Comparison of ENCODE assay signal across 26 cellular contexts in the genomic region with DNA sequence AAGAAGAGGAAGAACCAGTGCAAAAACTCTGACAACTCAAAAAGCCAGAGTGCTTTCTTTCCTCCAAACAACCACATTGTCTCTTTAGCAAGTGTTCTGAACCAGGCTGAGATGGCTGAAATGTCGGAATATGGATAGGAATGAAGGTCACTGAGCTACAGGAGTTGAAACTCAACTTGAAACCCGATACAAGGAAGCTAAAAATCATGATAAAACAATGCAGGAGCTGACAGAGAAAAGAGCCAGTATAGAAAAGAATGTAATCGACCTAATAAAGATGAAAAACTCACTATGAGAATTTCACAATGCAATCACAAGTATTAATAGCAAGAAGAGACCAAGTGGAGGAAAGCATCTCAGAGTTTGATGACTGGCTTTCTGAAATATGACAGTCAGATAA. TPM values are rescaled to one million over a fixed set of nuclear protein-coding genes. Genes with fewer than 3 reads are reported as not detected.
DNase-seq lines count a peak whose midpoint lies in the region; ATAC-seq, FAIRE-seq and TF ChIP-seq lines count a peak whose summit lies in the region.
"Had no signal": no experiment of that assay in that cellular context is flagged by ENCODE, and none has a peak within 500 bp of the region (broad histone marks: within the 10 kb centered on the region; RNA-seq: fewer than 3 reads in every experiment).

No MANE protein-coding gene starts in this region.

- POLR2A ChIA-PET in SK-N-SH (lab: Yijun Ruan, JAX) = no interaction called here

- H2AFZ ChIP-seq in SK-N-SH (ENCODE audit: low read depth) = no peak overlapping the region
- H2AFZ ChIP-seq: GM23248 had no signal

- H3K9me2 ChIP-seq in SK-N-SH = no peaks in the 10 kb centered on the region

- CTCF ChIA-PET in SK-N-SH (lab: Yijun Ruan, JAX) = no interaction called here

- no peak for TF ChIP-seq EP300 in SK-N-SH (IDR thresholded peaks at IDR 0.05; ENCODE audit: borderline replicate concordance in 1 of 2, low read depth in 1 of 2, low read length in 1 of 2)
- no peak for TF ChIP-seq EP300 in ovary (IDR thresholded peaks at IDR 0.05)

- H4K20me1 ChIP-seq in SK-N-SH (ENCODE audit: insufficient read depth) = no peaks in the 10 kb centered on the region
- H4K20me1 ChIP-seq: BLaER1 had no signal

- no peak for TF ChIP-seq RAD21 in SK-N-SH (IDR thresholded peaks at IDR 0.05; ENCODE audit: low read length)

- H3K36me3 ChIP-seq in SK-N-SH (replicated peaks in 1 of 2; ENCODE audit: control insufficient read depth in 1 of 2, insufficient read depth in 2 of 2, low read length in 1 of 2) (no peaks in the 10 kb centered on the region), ovary (no peaks in the 10 kb centered on the region)
- H3K36me3 ChIP-seq: BLaER1, HAP-1, SJSA1 had no signal

- TF ChIP-seq POLR2A in ovary (IDR thresholded peaks at IDR 0.05) = no peak

- ATAC-seq in natural killer cell treated with Interleukin-12 subunit alpha and Interleukin-12 subunit beta and Interleukin-15 and Interleukin-18, amount 100 ng/mL, for 72 hours = no peak
- ATAC-seq in natural killer cell (no peak), HG03469 (IDR thresholded peaks at IDR 0.05; ENCODE audit: unreplicated experiment) (no peak)

- no peaks in the 10 kb centered on the region for H3K79me2 ChIP-seq in SK-N-SH (ENCODE audit: insufficient read depth)

- H3K27me3 ChIP-seq in SK-N-SH (ENCODE audit: insufficient read depth) (no peaks in the 10 kb centered on the region), ovary (no peaks in the 10 kb centered on the region)
- H3K27me3 ChIP-seq: BLaER1, SJSA1 had no signal

- H3K4me3 Mint-ChIP-seq in natural killer cell treated with Interleukin-12 subunit alpha and Interleukin-12 subunit beta and Interleukin-15 and Interleukin-18, amount 100 ng/mL, for 72 hours = peak overlapping the region; percentile 37
- H3K4me3 Mint-ChIP-seq in natural killer cell = no peak overlapping the region
- H3K4me3 Mint-ChIP-seq: CD4-positive, alpha-beta T cell had no signal

- no peak overlapping the region for H3K9ac ChIP-seq in SK-N-SH
- H3K9ac ChIP-seq: BLaER1, GM23248 had no signal

- H3K9me3 ChIP-seq in SK-N-SH = peaks cover 15% of the 10 kb centered on the region
- H3K9me3 ChIP-seq in ovary = peaks cover 0 to 3% of the 10 kb centered on the region in 2 donors
- H3K9me3 ChIP-seq: HAP-1, SJSA1 had no signal

- no peak for DNase-seq in natural killer cell treated with Interleukin-12 subunit alpha and Interleukin-12 subunit beta and Interleukin-15 and Interleukin-18, amount 100 ng/mL, for 72 hours (ENCODE audit: low spot score)
- no peak for DNase-seq in natural killer cell
- DNase-seq in SK-N-SH = no peak
- peak; percentile 64 for DNase-seq in fibroblast of villous mesenchyme (ENCODE audit: low read depth)
- DNase-seq in ovary = no peak
- no peak for DNase-seq in frontal cortex (ENCODE audit: low spot score in 2 of 2)
- DNase-seq: CD4-positive, alpha-beta T cell; DMS53; GM23248; Karpas-422; NCI-H1092 treated with DMSO at 0.1 percent for 48 hours; NCI-H1436; NCI-H187; NCI-H446; NCI-H524 treated with DMSO at 0.1 percent for 48 hours; NCI-H774; NK-92 treated with Interleukin-12 subunit alpha and Interleukin-12 subunit beta, amount 100 ng/mL, for 24 hours; Right ventricle myocardium superior; RPMI8226 had no signal

- FAIRE-seq in frontal cortex (lab: Jason Lieb, UNC) = no peak
- FAIRE-seq: A204.1, G401.6 had no signal

- H3K4me1 ChIP-seq in SK-N-SH (ENCODE audit: control insufficient read depth in 1 of 2, insufficient read depth in 2 of 2, low read depth in 1 of 2, low read length in 1 of 2) (no peaks in the 10 kb centered on the region), ovary (ENCODE audit: insufficient read depth) (no peaks in the 10 kb centered on the region)
- H3K4me1 ChIP-seq: HAP-1, SJSA1 had no signal

- H3K4me3 ChIP-seq in SK-N-SH (ENCODE audit: low read depth in 2 of 2, low read length in 1 of 2) (no peak overlapping the region), fibroblast of villous mesenchyme (ENCODE audit: low read depth, low read length) (no peak overlapping the region), ovary (no peak overlapping the region)
- H3K4me3 ChIP-seq: BLaER1, GM23248, HAP-1, SJSA1 had no signal

- H3F3A ChIP-seq in SK-N-SH (replicated peaks; ENCODE audit: insufficient read depth) = peaks cover 4% of the 10 kb centered on the region

- H3K27ac ChIP-seq in SK-N-SH (ENCODE audit: low read depth in 2 of 2, low read length in 1 of 2) (no peak overlapping the region), ovary (no peak overlapping the region)
- H3K27ac ChIP-seq: BLaER1, GM23248, HL-60, SJSA1 had no signal

- H3K27me3 Mint-ChIP-seq in natural killer cell treated with Interleukin-12 subunit alpha and Interleukin-12 subunit beta and Interleukin-15 and Interleukin-18, amount 100 ng/mL, for 72 hours = no peaks in the 10 kb centered on the region
- H3K27me3 Mint-ChIP-seq in natural killer cell (ENCODE audit: low read depth in 2 of 2) = no peaks in the 10 kb centered on the region

- 16% methylated on average over 3 of the region's 3 CpGs for WGBS in SK-N-SH (ENCODE audit: low lambda C conversion rate)
- 42 to 56% (median 47%) methylated on average over 3 of the region's 3 CpGs for WGBS in ovary, 3 donors

- peak overlapping the region; percentile 38 to 99 for H3K27ac Mint-ChIP-seq in natural killer cell treated with Interleukin-12 subunit alpha and Interleukin-12 subunit beta and Interleukin-15 and Interleukin-18, amount 100 ng/mL, for 72 hours
- no peak overlapping the region for H3K27ac Mint-ChIP-seq in natural killer cell
- H3K27ac Mint-ChIP-seq: CD4-positive, alpha-beta T cell had no signal

- no peaks in the 10 kb centered on the region for H3K9me3 Mint-ChIP-seq in natural killer cell treated with Interleukin-12 subunit alpha and Interleukin-12 subunit beta and Interleukin-15 and Interleukin-18, amount 100 ng/mL, for 72 hours
- peaks cover 0 to 7% of the 10 kb centered on the region in 2 donors for H3K9me3 Mint-ChIP-seq in natural killer cell
- H3K9me3 Mint-ChIP-seq: CD4-positive, alpha-beta T cell had no signal

- H3K36me3 Mint-ChIP-seq in natural killer cell treated with Interleukin-12 subunit alpha and Interleukin-12 subunit beta and Interleukin-15 and Interleukin-18, amount 100 ng/mL, for 72 hours = peaks cover 9% of the 10 kb centered on the region
- peaks cover 7% of the 10 kb centered on the region for H3K36me3 Mint-ChIP-seq in natural killer cell

- intact Hi-C loops in natural killer cell (cut with micrococcal nuclease) = no loop called here
- intact Hi-C loops in ovary (cut with DNase I) = no loop called here

- TF ChIP-seq CTCF in natural killer cell (IDR thresholded peaks at IDR 0.05) = no peak
- TF ChIP-seq CTCF in SK-N-SH (IDR thresholded peaks at IDR 0.05) = no peak
- TF ChIP-seq CTCF in fibroblast of villous mesenchyme (IDR thresholded peaks at IDR 0.05; ENCODE audit: insufficient read depth, low read depth, low read length) = no peak
- no peak for TF ChIP-seq CTCF in ovary (IDR thresholded peaks at IDR 0.05)

- H3K4me1 Mint-ChIP-seq in natural killer cell treated with Interleukin-12 subunit alpha and Interleukin-12 subunit beta and Interleukin-15 and Interleukin-18, amount 100 ng/mL, for 72 hours (ENCODE audit: low read depth in 2 of 2) = peaks cover 58 to 59% of the 10 kb centered on the region in 2 donors
- H3K4me1 Mint-ChIP-seq in natural killer cell = peaks cover 40 to 43% of the 10 kb centered on the region in 2 donors

- H3K4me2 ChIP-seq in SK-N-SH = no peak overlapping the region

TF ChIP-seq in SK-N-SH, 30 proteins besides CTCF, POLR2A, EP300 and RAD21:
- TF ChIP-seq SIN3A (IDR thresholded peaks at IDR 0.05; ENCODE audit: borderline replicate concordance, low read depth, low read length) (no peak), TEAD4 (IDR thresholded peaks at IDR 0.05; ENCODE audit: borderline replicate concordance, insufficient read depth) (no peak), TAF1 (IDR thresholded peaks at IDR 0.05; ENCODE audit: borderline replicate concordance, low read depth, low read length) (no peak), RFX5 (IDR thresholded peaks at IDR 0.05; ENCODE audit: low read length) (no peak), JUND (IDR thresholded peaks at IDR 0.05) (0 out of 2 replicates have a peak, but pooled peaks have one; percentile 13), TCF12 (IDR thresholded peaks at IDR 0.05) (peak; percentile 69), FOXJ3 (CRISPR knock-in tag; IDR thresholded peaks at IDR 0.05) (no peak)
- TF ChIP-seq, protein P1, sequence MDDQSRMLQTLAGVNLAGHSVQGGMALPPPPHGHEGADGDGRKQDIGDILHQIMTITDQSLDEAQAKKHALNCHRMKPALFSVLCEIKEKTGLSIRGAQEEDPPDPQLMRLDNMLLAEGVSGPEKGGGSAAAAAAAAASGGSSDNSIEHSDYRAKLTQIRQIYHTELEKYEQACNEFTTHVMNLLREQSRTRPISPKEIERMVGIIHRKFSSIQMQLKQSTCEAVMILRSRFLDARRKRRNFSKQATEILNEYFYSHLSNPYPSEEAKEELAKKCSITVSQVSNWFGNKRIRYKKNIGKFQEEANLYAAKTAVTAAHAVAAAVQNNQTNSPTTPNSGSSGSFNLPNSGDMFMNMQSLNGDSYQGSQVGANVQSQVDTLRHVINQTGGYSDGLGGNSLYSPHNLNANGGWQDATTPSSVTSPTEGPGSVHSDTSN (IDR thresholded peaks at IDR 0.05) = peak; percentile 49
TF ChIP-seq in SK-N-SH: peak in this region for 3.

RNA-seq across cellular contexts. Expression of gene EIF2AK3, which starts 15.0 kb away (rescaled TPM):
- total RNA-seq in natural killer cell treated with Interleukin-12 subunit alpha and Interleukin-12 subunit beta and Interleukin-15 and Interleukin-18, amount 100 ng/mL, for 72 hours = 10 to 100 TPM; 32.4 to 34.1 TPM
- total RNA-seq in natural killer cell = 10 to 100 TPM; 29.9 to 43.7 (median 33.4) TPM
- polyA plus RNA-seq in SK-N-SH (2012; rRNA removed) = 2.2 and 4.8 TPM in 2 replicates
- 4.2 and 4.8 TPM in 2 replicates for polyA plus RNA-seq in SK-N-SH (2012; cell fraction: cytosol; rRNA removed)
- 4.8 and 9.9 TPM in 2 replicates for polyA plus RNA-seq in SK-N-SH (2012; cell fraction: nucleus; rRNA removed)
- 20.3 and 25.9 TPM in 2 replicates for total RNA-seq in fibroblast of villous mesenchyme
- 10 to 100 TPM; 13.6 to 19.8 (median 18.8) TPM for total RNA-seq in ovary
- polyA plus RNA-seq in ovary = 10 to 100 TPM in 1 of 2 donors, 1 to 10 TPM in 1; 6.2 to 18.0 TPM
- total RNA-seq in frontal cortex = 28.9 TPM

RNA-seq across cellular contexts. Expression of gene RPIA, which starts 49.2 kb away (rescaled TPM):
- total RNA-seq in natural killer cell treated with Interleukin-12 subunit alpha and Interleukin-12 subunit beta and Interleukin-15 and Interleukin-18, amount 100 ng/mL, for 72 hours = 10 to 100 TPM; 44.6 to 53.5 TPM
- total RNA-seq in natural killer cell (10 to 100 TPM; 21.4 to 24.1 (median 22.4) TPM), fibroblast of villous mesenchyme (6.8 and 9.5 TPM in 2 replicates), ovary (10 to 100 TPM; 10.4 to 19.3 (median 15.4) TPM), frontal cortex (10.2 TPM)
- polyA plus RNA-seq in SK-N-SH (2012; rRNA removed) (16.0 and 17.4 TPM in 2 replicates), ovary (10 to 100 TPM; 14.1 to 17.9 TPM)
- polyA plus RNA-seq in SK-N-SH (2012; cell fraction: cytosol; rRNA removed) = 19.5 and 20.8 TPM in 2 replicates
- 6.3 and 7.3 TPM in 2 replicates for polyA plus RNA-seq in SK-N-SH (2012; cell fraction: nucleus; rRNA removed)

Comparison
In these comparisons a context has a peak if more than half of its experiments do, and no peak if none do; other contexts are left out.
1. H3K27ac Mint-ChIP-seq: peak in natural killer cell treated with Interleukin-12 subunit alpha and Interleukin-12 subunit beta and Interleukin-15 and Interleukin-18, amount 100 ng/mL, for 72 hours (2 of 2); none in natural killer cell (0 of 2).